Comparison of ENCODE assay signal across 8 cellular contexts in the genomic region with DNA sequence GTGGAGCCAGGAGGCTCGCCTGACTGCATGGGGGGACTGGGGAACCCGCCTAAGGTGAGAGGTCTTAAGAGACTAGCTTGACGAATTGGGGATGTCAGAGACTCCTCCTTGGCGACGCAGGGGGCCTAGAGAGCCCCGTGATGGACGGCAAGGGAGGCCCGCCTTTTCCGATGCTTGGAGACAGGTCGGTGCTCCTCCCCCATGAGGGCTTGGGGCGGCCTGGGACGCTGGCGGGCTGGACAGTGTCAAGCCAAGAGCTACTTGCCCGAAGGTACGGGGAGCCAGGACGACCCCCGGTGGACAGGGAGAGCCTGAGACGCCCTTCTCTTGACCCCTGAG. TPM values are rescaled to one million over a fixed set of nuclear protein-coding genes. Genes with fewer than 3 reads are reported as not detected.
DNase-seq lines count a peak whose midpoint lies in the region; ATAC-seq and TF ChIP-seq lines count a peak whose summit lies in the region.

No MANE protein-coding gene starts in this region.

- H3K27me3 ChIP-seq in HCT116 (ENCODE audit: insufficient read depth, low read length) (no peaks in the 10 kb centered on the region), heart left ventricle (no peaks in the 10 kb centered on the region)

- peaks cover 34% of the 10 kb centered on the region for H3K4me1 Mint-ChIP-seq in activated naive CD4-positive, alpha-beta T cell treated with anti-CD3 and anti-CD28 coated beads, Interleukin-2, amount 10 ng/mL, durations not matched to agents 7 days and 5 days
- peaks cover 11% of the 10 kb centered on the region for H3K4me1 Mint-ChIP-seq in progenitor cell of endocrine pancreas (ENCODE audit: low read depth)

- H3K27me3 Mint-ChIP-seq in activated naive CD4-positive, alpha-beta T cell treated with anti-CD3 and anti-CD28 coated beads, Interleukin-2, amount 10 ng/mL, durations not matched to agents 7 days and 5 days, result peaks cover 3% of the 10 kb centered on the region
- peaks cover under 1% of the 10 kb centered on the region for H3K27me3 Mint-ChIP-seq in progenitor cell of endocrine pancreas

- intact Hi-C loops in HCT116 (cut with micrococcal nuclease) (no loop called here), heart left ventricle (cut with DNase I) (loop anchor here in 6 of 10 donors (1.0 to 10.0 kb wide), 6 partner anchors 19 to 172 kb away; a partner anchor contains a TSS)

- peak; percentile 75 for ATAC-seq in HCT116
- ATAC-seq in heart left ventricle, result peak in 3 of 4 donors; percentile 11 to 42 (median 35)

- no peaks in the 10 kb centered on the region for H3K9me2 ChIP-seq in HCT116 (ENCODE audit: insufficient read depth)

- CTCF ChIA-PET in HCT116 (lab: Charles Lee), result no interaction called here
- CTCF ChIA-PET in activated naive CD4-positive, alpha-beta T cell treated with anti-CD3 and anti-CD28 coated beads, Interleukin-2, amount 10 ng/mL, durations not matched to agents 7 days and 5 days (lab: Charles Lee), result interaction anchor here (0.6 kb wide), 1 partner anchor 58 kb away, joined by 3 read pairs; no protein-coding TSS in a partner anchor

- no peaks in the 10 kb centered on the region for H3K9me3 Mint-ChIP-seq in activated naive CD4-positive, alpha-beta T cell treated with anti-CD3 and anti-CD28 coated beads, Interleukin-2, amount 10 ng/mL, durations not matched to agents 7 days and 5 days
- no peaks in the 10 kb centered on the region for H3K9me3 Mint-ChIP-seq in progenitor cell of endocrine pancreas (ENCODE audit: low read depth)

- peak overlapping the region; percentile 83 for H3K27ac ChIP-seq in HCT116 (ENCODE audit: low read depth, low read length)
- peak overlapping the region in 11 of 12 donors; percentile 68 to 88 (median 83) for H3K27ac ChIP-seq in heart left ventricle

- TF ChIP-seq POLR2A in HCT116 (IDR thresholded peaks at IDR 0.05; ENCODE audit: borderline replicate concordance, extremely low read depth, insufficient read depth, insufficient read length) (no peak), heart left ventricle (IDR thresholded peaks at IDR 0.05) (no peak)

- H3K4me2 ChIP-seq in HCT116 (ENCODE audit: low read length), result peak overlapping the region; percentile 92

- peaks cover 20% of the 10 kb centered on the region for H3K36me3 Mint-ChIP-seq in activated naive CD4-positive, alpha-beta T cell treated with anti-CD3 and anti-CD28 coated beads, Interleukin-2, amount 10 ng/mL, durations not matched to agents 7 days and 5 days
- H3K36me3 Mint-ChIP-seq in progenitor cell of endocrine pancreas (ENCODE audit: insufficient read depth), result peaks cover 3% of the 10 kb centered on the region

- H2AFZ ChIP-seq in HCT116 (ENCODE audit: low read depth, low read length, poor library complexity, severe bottlenecking), result no peak overlapping the region

- POLR2A ChIA-PET in HCT116 (lab: Charles Lee), result interaction anchor here (2.1 kb wide), 1 partner anchor 13 kb away, joined by 7 read pairs; a partner anchor contains a TSS

- peaks cover 12 to 20% of the 10 kb centered on the region in 2 experiments for H3K4me1 ChIP-seq in HCT116 (ENCODE audit: control insufficient read depth in 1 of 2, insufficient read depth in 2 of 2, low read length in 2 of 2)
- peaks cover 4 to 43% (median 25%) of the 10 kb centered on the region in 12 donors for H3K4me1 ChIP-seq in heart left ventricle

- peak overlapping the region; percentile 85 for H3K4me3 Mint-ChIP-seq in activated naive CD4-positive, alpha-beta T cell treated with anti-CD3 and anti-CD28 coated beads, Interleukin-2, amount 10 ng/mL, durations not matched to agents 7 days and 5 days
- H3K4me3 Mint-ChIP-seq in progenitor cell of endocrine pancreas (ENCODE audit: low read depth), result peak overlapping the region; percentile 79

- H3K9me3 ChIP-seq in HCT116 (ENCODE audit: control insufficient read depth in 1 of 2, insufficient read depth in 1 of 2, low read depth in 1 of 2, low read length in 2 of 2), result no peaks in the 10 kb centered on the region
- no peaks in the 10 kb centered on the region for H3K9me3 ChIP-seq in heart left ventricle

- BruUV-seq in HCT116 (replicated peaks; lab: Mats Ljungman, UMichigan), result no TSS peak

- WGBS in heart left ventricle, 4 donors, result 0 to 1% (median 1%) methylated on average over 4 to 18 of the region's 18 CpGs

- TF ChIP-seq RAD21 in HCT116 (IDR thresholded peaks at IDR 0.05; ENCODE audit: low read depth), result no peak

- peak overlapping the region; percentile 86 for H3K27ac Mint-ChIP-seq in activated naive CD4-positive, alpha-beta T cell treated with anti-CD3 and anti-CD28 coated beads, Interleukin-2, amount 10 ng/mL, durations not matched to agents 7 days and 5 days
- H3K27ac Mint-ChIP-seq in progenitor cell of endocrine pancreas, result peak overlapping the region; percentile 45

- TF ChIP-seq CTCF in HCT116 (IDR thresholded peaks at IDR 0.05 in 2 of 3, conservative IDR thresholded peaks at IDR 0.05 in 1 of 3; ENCODE audit: borderline replicate concordance in 1 of 3, insufficient read depth in 1 of 3, low read depth in 2 of 3, low read length in 2 of 3) (no peak), heart left ventricle (IDR thresholded peaks at IDR 0.05) (no peak), progenitor cell of endocrine pancreas (IDR thresholded peaks at IDR 0.05; ENCODE audit: unreplicated experiment) (no peak)

- H3K36me3 ChIP-seq in HCT116 (ENCODE audit: control insufficient read depth in 1 of 2, insufficient read depth in 2 of 2, low read length in 2 of 2) (0 out of 4 replicates have a peak, but pooled peaks cover 0 to 3% of the 10 kb centered on the region in 2 experiments), heart left ventricle (peaks cover 0 to 21% (median 8%) of the 10 kb centered on the region in 9 donors)

- H3K4me3 ChIP-seq in HCT116 (replicated peaks in 1 of 2; ENCODE audit: low read depth in 1 of 2, low read length in 2 of 2), result peak overlapping the region; percentile 84 to 94
- H3K4me3 ChIP-seq in heart left ventricle, result peak overlapping the region; percentile 67 to 99 (median 90)

- peak overlapping the region; percentile 78 for H3K9ac ChIP-seq in HCT116 (ENCODE audit: low read length)

- peak; percentile 20 to 43 for DNase-seq in NCI-H446 (lab: John Stamatoyannopoulos, UW)
- no peak for DNase-seq in NCI-H446 treated with DMSO at 0.1 percent for 48 hours (lab: John Stamatoyannopoulos, UW)
- DNase-seq in HCT116 (ENCODE audit: low read depth, low spot score), result no peak
- DNase-seq in M059J (ENCODE audit: low read depth), result peak; percentile 58
- peak; percentile 60 for DNase-seq in activated naive CD4-positive, alpha-beta T cell treated with anti-CD3 and anti-CD28 coated beads, Interleukin-2, amount 10 ng/mL, durations not matched to agents 7 days and 5 days
- DNase-seq in heart left ventricle, result peak in 4 of 5 donors; percentile 33 to 46 (median 42)
- no peak for DNase-seq in progenitor cell of endocrine pancreas (ENCODE audit: low spot score, unreplicated experiment)
- no peak for DNase-seq in NCI-H2107 treated with DMSO at 0.1 percent for 48 hours (lab: John Stamatoyannopoulos, UW; ENCODE audit: unreplicated experiment)

- RAD21 ChIA-PET in HCT116 (lab: Charles Lee; ENCODE audit: low non-redundant PET in 1 of 2, low total read pairs in 2 of 2, uncharacterized antibody in 2 of 2, unreplicated experiment in 2 of 2), result no interaction called here

- peaks cover 41% of the 10 kb centered on the region for H3K79me2 ChIP-seq in HCT116 (ENCODE audit: insufficient read depth, low read length)

- no peaks in the 10 kb centered on the region for H4K20me1 ChIP-seq in HCT116 (ENCODE audit: insufficient read depth)

TF ChIP-seq in HCT116, 20 proteins besides CTCF, POLR2A, EP300 and RAD21 (continues in another document):
- TF ChIP-seq ZNF274 (IDR thresholded peaks at IDR 0.05; ENCODE audit: low read depth, low read length) (no peak), EZH2phosphoT487 (IDR thresholded peaks at IDR 0.05; ENCODE audit: borderline replicate concordance) (no peak), FOSL1 (IDR thresholded peaks at IDR 0.05; ENCODE audit: low read depth) (no peak), SP1 (IDR thresholded peaks at IDR 0.05; ENCODE audit: low read depth) (no peak), EGR1 (IDR thresholded peaks at IDR 0.05; ENCODE audit: low read depth) (no peak), YY1 (IDR thresholded peaks at IDR 0.05; ENCODE audit: extremely low read depth, insufficient replicate concordance, low read depth, low read length) (no peak), POLR2AphosphoS5 (IDR thresholded peaks at IDR 0.05; ENCODE audit: low read depth, low read length) (no peak), ZFX (IDR thresholded peaks at IDR 0.05) (no peak)
- TF ChIP-seq, protein P1, sequence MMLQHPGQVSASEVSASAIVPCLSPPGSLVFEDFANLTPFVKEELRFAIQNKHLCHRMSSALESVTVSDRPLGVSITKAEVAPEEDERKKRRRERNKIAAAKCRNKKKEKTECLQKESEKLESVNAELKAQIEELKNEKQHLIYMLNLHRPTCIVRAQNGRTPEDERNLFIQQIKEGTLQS (IDR thresholded peaks at IDR 0.05), result no peak

RNA-seq across cellular contexts. Expression of a gene that starts 0.6 kb away (rescaled TPM):
- total RNA-seq in HCT116 (2021; ENCODE audit: unreplicated experiment) (21.0 TPM), heart left ventricle (10 to 100 TPM in 8 of 9 donors, 1 to 10 TPM in 1; 9.7 to 41.8 (median 11.4) TPM), progenitor cell of endocrine pancreas (13.3 and 14.4 TPM in 2 replicates)
- 14.2 and 18.1 TPM in 2 replicates for polyA plus RNA-seq in HCT116 (2012)
- total RNA-seq in M059J (2014; rRNA removed; shearing (Covaris generic)), result 32.0 and 40.1 TPM in 2 replicates
- polyA plus RNA-seq in heart left ventricle, result 10 to 100 TPM in 1 of 2 donors, 1 to 10 TPM in 1; 9.8 to 18.5 TPM

RNA-seq across cellular contexts. Expression of a gene that starts 13.0 kb away (rescaled TPM):
- 27.9 TPM for total RNA-seq in HCT116 (2021; ENCODE audit: unreplicated experiment)
- 28.4 and 32.8 TPM in 2 replicates for polyA plus RNA-seq in HCT116 (2012)
- total RNA-seq in M059J (2014; rRNA removed; shearing (Covaris generic)), result not detected in 2 replicates
- under 1 TPM in 5 of 9 donors, not detected in 4; 0.12 to 0.50 (median 0.19) TPM for total RNA-seq in heart left ventricle
- under 1 TPM; 0.15 to 0.17 TPM for polyA plus RNA-seq in heart left ventricle
- total RNA-seq in progenitor cell of endocrine pancreas, result 32.8 and 33.2 TPM in 2 replicates

RNA-seq across cellular contexts. Expression of a gene that starts 18.4 kb away (rescaled TPM):
- total RNA-seq in HCT116 (2021; ENCODE audit: unreplicated experiment), result 28.6 TPM
- polyA plus RNA-seq in HCT116 (2012), result 21.4 and 23.8 TPM in 2 replicates
- 54.6 and 64.6 TPM in 2 replicates for total RNA-seq in M059J (2014; rRNA removed; shearing (Covaris generic))
- total RNA-seq in heart left ventricle, result 10 to 100 TPM in 6 of 9 donors, 1 to 10 TPM in 3; 7.3 to 22.5 (median 11.5) TPM
- polyA plus RNA-seq in heart left ventricle, result 10 to 100 TPM; 13.4 TPM
- 32.9 and 36.8 TPM in 2 replicates for total RNA-seq in progenitor cell of endocrine pancreas

RNA-seq across cellular contexts. Expression of a gene that starts 37.0 kb away (rescaled TPM):
- total RNA-seq in HCT116 (2021; ENCODE audit: unreplicated experiment) (1.5 TPM), heart left ventricle (1 to 10 TPM; 2.2 to 8.0 (median 4.3) TPM), progenitor cell of endocrine pancreas (16.2 and 17.9 TPM in 2 replicates)
- 0.75 and 0.76 TPM in 2 replicates for polyA plus RNA-seq in HCT116 (2012)
- total RNA-seq in M059J (2014; rRNA removed; shearing (Covaris generic)), result 1.3 and 6.7 TPM in 2 replicates
- 1 to 10 TPM; 1.3 TPM for polyA plus RNA-seq in heart left ventricle

RNA-seq across cellular contexts. Expression of a gene that starts 58.5 kb away (rescaled TPM):
- total RNA-seq in HCT116 (2021; ENCODE audit: unreplicated experiment) (1.7 TPM), heart left ventricle (1 to 10 TPM; 2.3 to 6.0 (median 4.3) TPM), progenitor cell of endocrine pancreas (10.1 and 10.4 TPM in 2 replicates)
- polyA plus RNA-seq in HCT116 (2012), result 2.5 and 3.1 TPM in 2 replicates
- 4.3 and 6.8 TPM in 2 replicates for total RNA-seq in M059J (2014; rRNA removed; shearing (Covaris generic))
- 1 to 10 TPM; 6.0 to 7.3 TPM for polyA plus RNA-seq in heart left ventricle

Comparison
In these comparisons a context has a peak if more than half of its experiments do, and no peak if none do; other contexts are left out.
1. DNase-seq: peak in NCI-H446 (2 of 2), M059J (single experiment), activated naive CD4-positive, alpha-beta T cell treated with anti-CD3 and anti-CD28 coated beads, Interleukin-2, amount 10 ng/mL, durations not matched to agents 7 days and 5 days (single experiment) and heart left ventricle (4 of 5); none in NCI-H446 treated with DMSO at 0.1 percent for 48 hours (single experiment), HCT116 (single experiment), progenitor cell of endocrine pancreas (single experiment) and NCI-H2107 treated with DMSO at 0.1 percent for 48 hours (single experiment).
2. RNA of a gene that starts 13.0 kb away (total RNA-seq): 32.8 to 33.2 TPM in progenitor cell of endocrine pancreas and 27.9 TPM in HCT116 (single experiment); 0.12 to 0.50 TPM in heart left ventricle and not detected in M059J; every median in the first group is over 10 times any median in the second.